13 cellular contexts compared by ENCODE assay signal in the genomic region with DNA sequence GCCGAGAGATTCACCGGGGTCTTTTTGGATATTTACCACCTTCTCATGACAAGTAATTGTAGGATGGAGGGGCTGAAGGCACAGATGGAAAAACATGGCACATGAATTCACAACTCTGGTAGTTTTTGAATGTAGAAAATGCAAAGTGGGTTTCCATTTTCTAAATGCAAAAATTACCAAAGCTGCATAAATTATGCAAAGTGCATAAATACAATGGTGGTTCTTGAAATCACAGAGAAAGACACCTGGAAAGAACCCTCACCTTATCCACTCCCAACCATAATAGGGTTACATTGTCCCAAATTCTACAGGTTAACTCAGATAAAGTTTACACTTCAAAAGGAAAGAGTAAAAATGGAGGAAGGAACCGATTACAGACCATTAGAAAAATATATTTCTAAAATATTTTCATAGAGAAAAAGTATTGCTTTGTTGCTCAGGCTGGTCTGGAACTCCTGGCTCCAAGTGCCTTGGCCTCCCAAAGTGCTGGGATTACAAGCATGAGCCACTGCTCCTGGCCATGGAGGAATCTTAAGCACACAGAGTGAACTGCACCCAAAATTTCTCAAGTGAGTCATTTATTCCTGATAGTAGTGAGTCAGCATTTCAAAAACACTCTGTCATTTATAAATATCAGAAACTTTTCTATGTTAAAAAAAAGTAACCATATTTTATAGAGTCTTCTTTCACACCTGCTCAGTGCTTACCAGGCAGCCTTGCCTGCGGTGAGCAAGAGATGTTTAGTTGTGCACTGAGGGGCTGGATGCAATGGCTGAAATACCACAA.
A peak's percentile ranks its signal among the peaks of the same experiment; 100 is the strongest.
DNase-seq lines count a peak whose midpoint lies in the region; ATAC-seq and TF ChIP-seq lines count a peak whose summit lies in the region.
"Had no signal": no experiment of that assay in that cellular context is flagged by ENCODE, and none has a peak within 500 bp of the region (broad histone marks: within the 10 kb centered on the region; RNA-seq: fewer than 3 reads in every experiment).

No MANE protein-coding gene starts in this region.

- intact Hi-C loops in upper lobe of right lung (cut with DNase I), result no loop called here

- no peaks in the 10 kb centered on the region for H3K4me1 ChIP-seq in upper lobe of right lung
- H3K4me1 ChIP-seq: lower lobe of right lung had no signal

- DNase-seq in AG08396 (ENCODE audit: low spot score) (peak; percentile 32), HT1080 (ENCODE audit: low read depth) (peak; percentile 79), brain microvascular endothelial cell (peak; percentile 85), kidney tubule cell (ENCODE audit: low spot score) (peak; percentile 83), upper lobe of right lung (no peak), occipital lobe (lab: John Stamatoyannopoulos, UW) (no peak)
- DNase-seq: CD4-positive, CD25-positive, alpha-beta regulatory T cell; heart left ventricle; lower lobe of right lung; NCI-H1048; NCI-H524 had no signal

- ATAC-seq in upper lobe of right lung, result no peak
- no peak for ATAC-seq in HG03159 (IDR thresholded peaks at IDR 0.05; ENCODE audit: unreplicated experiment)
- ATAC-seq in GM21515 (IDR thresholded peaks at IDR 0.05; ENCODE audit: unreplicated experiment), result no peak
- ATAC-seq: heart left ventricle, lower lobe of right lung had no signal

- H3K36me3 ChIP-seq in brain microvascular endothelial cell (replicated peaks), result no peaks in the 10 kb centered on the region
- no peaks in the 10 kb centered on the region for H3K36me3 ChIP-seq in upper lobe of right lung
- H3K36me3 ChIP-seq: lower lobe of right lung had no signal

- no peak for TF ChIP-seq CTCF in brain microvascular endothelial cell (IDR thresholded peaks at IDR 0.05; ENCODE audit: low read depth, low read length, missing control alignments)
- no peak for TF ChIP-seq CTCF in upper lobe of right lung (IDR thresholded peaks at IDR 0.05)

- H3K4me3 ChIP-seq in brain microvascular endothelial cell (ENCODE audit: low read depth, low read length), result no peak overlapping the region
- H3K4me3 ChIP-seq in upper lobe of right lung, result no peak overlapping the region
- H3K4me3 ChIP-seq: heart left ventricle, lower lobe of right lung had no signal

- no peaks in the 10 kb centered on the region for H3K9me3 ChIP-seq in upper lobe of right lung
- H3K9me3 ChIP-seq: heart left ventricle, lower lobe of right lung had no signal

- peak overlapping the region; percentile 85 for H3K27ac ChIP-seq in brain microvascular endothelial cell
- H3K27ac ChIP-seq in upper lobe of right lung, result no peak overlapping the region
- H3K27ac ChIP-seq: heart left ventricle, lower lobe of right lung had no signal

- H3K27me3 ChIP-seq in brain microvascular endothelial cell (replicated peaks), result no peaks in the 10 kb centered on the region
- H3K27me3 ChIP-seq in upper lobe of right lung, result no peaks in the 10 kb centered on the region
- H3K27me3 ChIP-seq: heart left ventricle had no signal

- in situ Hi-C loops in brain microvascular endothelial cell (cut with HindIII; ENCODE audit: low pct_ligation_motif_present, low sequenced_read_pairs), result no loop called here

Comparison
In these comparisons a context has a peak if more than half of its experiments do, and no peak if none do; other contexts are left out.
1. DNase-seq: peak in AG08396 (single experiment), HT1080 (single experiment), brain microvascular endothelial cell (single experiment) and kidney tubule cell (single experiment); none in upper lobe of right lung (single experiment) and occipital lobe (single experiment).